Comparison of ENCODE assay signal across 1 cellular context in genomic region chr16:3713587-3714242, GRCh38.
TF ChIP-seq lines count a peak whose summit lies in the region.

No MANE protein-coding gene starts in this region.

TF ChIP-seq in K562, 482 proteins besides CTCF, POLR2A, EP300 and RAD21:
- no peak for TF ChIP-seq EZH2 (IDR thresholded peaks at IDR 0.05; ENCODE audit: borderline replicate concordance, low read depth, low read length)
- TF ChIP-seq POLR2AphosphoS2 (IDR thresholded peaks at IDR 0.05; ENCODE audit: low read length), result no peak
- TF ChIP-seq, protein P1, sequence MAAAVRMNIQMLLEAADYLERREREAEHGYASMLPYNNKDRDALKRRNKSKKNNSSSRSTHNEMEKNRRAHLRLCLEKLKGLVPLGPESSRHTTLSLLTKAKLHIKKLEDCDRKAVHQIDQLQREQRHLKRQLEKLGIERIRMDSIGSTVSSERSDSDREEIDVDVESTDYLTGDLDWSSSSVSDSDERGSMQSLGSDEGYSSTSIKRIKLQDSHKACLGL (CRISPR knock-in tag; IDR thresholded peaks at IDR 0.05; ENCODE audit: borderline replicate concordance, poor library complexity, severe bottlenecking), result no peak
- TF ChIP-seq POLR2AphosphoS5 (IDR thresholded peaks at IDR 0.05; ENCODE audit: control insufficient read depth, insufficient read depth, low read depth, low read length), result peak; percentile 16; the same call in 1 of the 2 replicates
- TF ChIP-seq NR0B1 (IDR thresholded peaks at IDR 0.05; ENCODE audit: partially characterized antibody), result no peak
- TF ChIP-seq POLR2G (IDR thresholded peaks at IDR 0.05; ENCODE audit: low read depth, low read length), result peak; percentile 32; the same call in 1 of the 2 replicates
